ENCODE assay signal across 14 cellular contexts in the genomic region with DNA sequence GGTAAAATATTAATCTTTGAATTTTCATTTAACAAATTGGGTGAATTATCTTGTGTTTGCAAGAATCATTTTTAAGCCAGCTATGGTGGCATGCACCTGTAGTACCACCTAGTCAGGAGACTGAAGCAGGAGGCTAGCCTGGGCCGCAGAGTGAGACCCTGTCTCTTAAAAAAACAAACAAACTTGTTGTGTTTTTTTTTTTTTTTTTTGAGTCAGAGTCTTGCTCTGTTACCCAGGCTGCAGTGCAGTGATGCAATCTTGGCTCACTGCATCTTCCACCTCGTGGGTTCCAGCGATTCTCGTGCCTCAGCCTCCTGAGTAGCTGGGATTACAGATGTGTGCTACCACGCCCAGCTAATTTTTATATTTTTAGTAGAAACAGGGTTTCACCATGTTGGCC. TPM values are rescaled to one million over a fixed set of nuclear protein-coding genes. Genes with fewer than 3 reads are reported as not detected.
A peak's percentile ranks its signal among the peaks of the same experiment; 100 is the strongest.
DNase-seq lines count a peak whose midpoint lies in the region; ATAC-seq and TF ChIP-seq lines count a peak whose summit lies in the region.
"Had no signal": no experiment of that assay in that cellular context is flagged by ENCODE, and none has a peak within 500 bp of the region (broad histone marks: within the 10 kb centered on the region; RNA-seq: fewer than 3 reads in every experiment).

No MANE protein-coding gene starts in this region.

- H3K4me1 Mint-ChIP-seq in activated CD4-positive, alpha-beta T cell treated with anti-CD3 and anti-CD28 coated beads for 36 hours, result peaks cover 18% of the 10 kb centered on the region
- H3K4me1 Mint-ChIP-seq in activated naive CD8-positive, alpha-beta T cell (ENCODE audit: low read depth), result peaks cover 24% of the 10 kb centered on the region
- peaks cover 4 to 42% (median 12%) of the 10 kb centered on the region in 7 donors for H3K4me1 Mint-ChIP-seq in naive thymus-derived CD4-positive, alpha-beta T cell

- no peak overlapping the region for H3K23ac ChIP-seq in neuronal stem cell (ENCODE audit: low read depth, low read length, poor library complexity)

- H3K27me3 Mint-ChIP-seq in activated CD4-positive, alpha-beta T cell treated with anti-CD3 and anti-CD28 coated beads for 36 hours, result no peaks in the 10 kb centered on the region
- no peaks in the 10 kb centered on the region for H3K27me3 Mint-ChIP-seq in activated naive CD8-positive, alpha-beta T cell
- H3K27me3 Mint-ChIP-seq in naive thymus-derived CD4-positive, alpha-beta T cell, result no peaks in the 10 kb centered on the region

- H3K36me3 ChIP-seq in HEK293 (ENCODE audit: control insufficient read depth in 2 of 2, insufficient read depth in 1 of 2, low read length in 2 of 2) (peaks cover 26 to 31% of the 10 kb centered on the region in 2 experiments), neuronal stem cell (replicated peaks in 1 of 2; ENCODE audit: control insufficient read depth in 2 of 2, insufficient read depth in 2 of 2, low read length in 2 of 2) (peaks cover 0 to 34% of the 10 kb centered on the region in 2 donors)
- H3K36me3 ChIP-seq in naive thymus-derived CD4-positive, alpha-beta T cell (ENCODE audit: control insufficient read depth in 2 of 3, insufficient read depth in 3 of 3, low read length in 3 of 3), result peaks cover 0 to 8% (median 0%) of the 10 kb centered on the region in 3 experiments
- H3K36me3 ChIP-seq: neutrophil had no signal

- H3K27ac ChIP-seq in HEK293 (ENCODE audit: extremely low read depth, low read depth, low read length), result no peak overlapping the region
- H3K27ac ChIP-seq in naive thymus-derived CD4-positive, alpha-beta T cell (ENCODE audit: low read depth, low read length), result no peak overlapping the region
- H3K27ac ChIP-seq in neuronal stem cell (replicated peaks; ENCODE audit: low read length), result no peak overlapping the region
- H3K27ac ChIP-seq: neutrophil, upper lobe of left lung had no signal

- no peak overlapping the region for H3K27ac Mint-ChIP-seq in activated CD4-positive, alpha-beta T cell treated with anti-CD3 and anti-CD28 coated beads for 36 hours
- H3K27ac Mint-ChIP-seq in activated naive CD8-positive, alpha-beta T cell, result peak overlapping the region; percentile 23
- H3K27ac Mint-ChIP-seq in naive thymus-derived CD4-positive, alpha-beta T cell, result peak overlapping the region in 1 of 9 donors; percentile 64

- peak; percentile 20 for DNase-seq in activated CD4-positive, alpha-beta T cell treated with anti-CD3 and anti-CD28 coated beads for 36 hours
- DNase-seq in activated CD4-positive, alpha-beta T cell treated with anti-CD3 and anti-CD28 coated beads, Interleukin-2, amount 50 U/mL, for 4 hours, result no peak
- no peak for DNase-seq in naive thymus-derived CD4-positive, alpha-beta T cell
- DNase-seq in OCI-M2 (lab: John Stamatoyannopoulos, UW; ENCODE audit: unreplicated experiment), result no peak
- DNase-seq in neuronal stem cell (ENCODE audit: low spot score), result no peak
- no peak for DNase-seq in NCI-H1417 treated with DMSO at 0.1 percent for 48 hours (lab: John Stamatoyannopoulos, UW)
- DNase-seq: activated CD8-positive, alpha-beta memory T cell treated with anti-CD3 and anti-CD28 coated beads, Interleukin-2, amount 50 U/mL, for 4 hours; NCI-H1092 treated with DMSO at 0.1 percent for 48 hours had no signal

- H3K9me3 Mint-ChIP-seq in activated CD4-positive, alpha-beta T cell treated with anti-CD3 and anti-CD28 coated beads for 36 hours (ENCODE audit: low read depth), result no peaks in the 10 kb centered on the region
- H3K9me3 Mint-ChIP-seq in activated naive CD8-positive, alpha-beta T cell (ENCODE audit: low read depth), result no peaks in the 10 kb centered on the region
- H3K9me3 Mint-ChIP-seq in naive thymus-derived CD4-positive, alpha-beta T cell, result no peaks in the 10 kb centered on the region

- TF ChIP-seq CTCF in HEK293 (tag by site-specific recombination; IDR thresholded peaks at IDR 0.05), result no peak

- H2AFZ ChIP-seq in neuronal stem cell (ENCODE audit: low read length), result no peak overlapping the region

- H3K4me3 ChIP-seq in HEK293 (ENCODE audit: low read depth, low read length), result no peak overlapping the region
- no peak overlapping the region for H3K4me3 ChIP-seq in naive thymus-derived CD4-positive, alpha-beta T cell (ENCODE audit: low read length)
- H3K4me3 ChIP-seq in neuronal stem cell (ENCODE audit: low read length in 2 of 2), result no peak overlapping the region
- H3K4me3 ChIP-seq: upper lobe of left lung had no signal

- H2BK15ac ChIP-seq in neuronal stem cell (ENCODE audit: low read length), result no peak overlapping the region

- H2BK12ac ChIP-seq in neuronal stem cell (ENCODE audit: low read length), result no peak overlapping the region

- no peak overlapping the region for H4K8ac ChIP-seq in neuronal stem cell (ENCODE audit: low read depth, low read length)

- H3K9me3 ChIP-seq in HEK293 (ENCODE audit: control insufficient read depth, insufficient read depth, low read depth, low read length) (no peaks in the 10 kb centered on the region), neuronal stem cell (replicated peaks in 1 of 2; ENCODE audit: control insufficient read depth in 2 of 2, insufficient read depth in 1 of 2, low read depth in 1 of 2, low read length in 2 of 2) (no peaks in the 10 kb centered on the region)
- no peaks in the 10 kb centered on the region for H3K9me3 ChIP-seq in naive thymus-derived CD4-positive, alpha-beta T cell (ENCODE audit: control insufficient read depth in 2 of 3, low read length in 3 of 3)
- H3K9me3 ChIP-seq: neutrophil, upper lobe of left lung had no signal

- no peak overlapping the region for H3K14ac ChIP-seq in neuronal stem cell (ENCODE audit: low read length)

- peaks cover 10% of the 10 kb centered on the region; the same call in 1 of the 2 replicates for H3K4me1 ChIP-seq in HEK293 (ENCODE audit: control insufficient read depth, insufficient read depth, low read length)
- peaks cover 0 to 3% of the 10 kb centered on the region in 2 donors for H3K4me1 ChIP-seq in naive thymus-derived CD4-positive, alpha-beta T cell (ENCODE audit: control insufficient read depth in 2 of 2, insufficient read depth in 2 of 2, low read length in 2 of 2)
- H3K4me1 ChIP-seq in neuronal stem cell (ENCODE audit: control insufficient read depth in 2 of 2, insufficient read depth in 1 of 2, low read depth in 1 of 2, low read length in 2 of 2), result no peaks in the 10 kb centered on the region

- H3K4me2 ChIP-seq in neuronal stem cell (ENCODE audit: insufficient read depth, low read length, poor library complexity, severe bottlenecking), result no peak overlapping the region

- WGBS in neuronal stem cell (ENCODE audit: extremely low coverage in 2 of 2, insufficient read length in 2 of 2, insufficient replicate concordance in 1 of 2), 2 donors, result no CpG with 5 or more reads among the region's 5 CpGs

- no peak overlapping the region for H3K18ac ChIP-seq in neuronal stem cell (ENCODE audit: low read length)

- no peaks in the 10 kb centered on the region for H3K79me1 ChIP-seq in neuronal stem cell (ENCODE audit: low read depth, low read length)

- H3K9ac ChIP-seq in neuronal stem cell (ENCODE audit: low read depth, low read length, poor library complexity), result no peak overlapping the region

- no peak for ATAC-seq in activated CD4-positive, alpha-beta T cell treated with anti-CD3 and anti-CD28 coated beads for 36 hours
- no peak for ATAC-seq in naive thymus-derived CD4-positive, alpha-beta T cell
- ATAC-seq: left lobe of liver, Right ventricle myocardium inferior had no signal

- H3K36me3 Mint-ChIP-seq in activated CD4-positive, alpha-beta T cell treated with anti-CD3 and anti-CD28 coated beads for 36 hours (ENCODE audit: low read depth), result peaks cover 7% of the 10 kb centered on the region
- H3K36me3 Mint-ChIP-seq in activated naive CD8-positive, alpha-beta T cell, result no peaks in the 10 kb centered on the region
- peaks cover 0 to 15% (median 0%) of the 10 kb centered on the region in 5 donors for H3K36me3 Mint-ChIP-seq in naive thymus-derived CD4-positive, alpha-beta T cell

- POLR2A ChIA-PET in activated CD4-positive, alpha-beta T cell treated with anti-CD3 and anti-CD28 coated beads for 36 hours (lab: Charles Lee), result no interaction called here
- POLR2A ChIA-PET in HEK293 (lab: Yijun Ruan, JAX), result interaction anchor here (0.7 to 1.1 kb wide), 2 partner anchors 19 to 1515 kb away, joined by 4 read pairs; no protein-coding TSS in a partner anchor
- POLR2A ChIA-PET in naive thymus-derived CD4-positive, alpha-beta T cell (lab: Charles Lee), result no interaction called here

- peak overlapping the region; percentile 75 for H3K4me3 Mint-ChIP-seq in activated CD4-positive, alpha-beta T cell treated with anti-CD3 and anti-CD28 coated beads for 36 hours
- peak overlapping the region; percentile 86 for H3K4me3 Mint-ChIP-seq in activated naive CD8-positive, alpha-beta T cell
- H3K4me3 Mint-ChIP-seq in naive thymus-derived CD4-positive, alpha-beta T cell, result peak overlapping the region in 6 of 10 donors; percentile 71 to 89 (median 76)

- H2AK5ac ChIP-seq in neuronal stem cell (ENCODE audit: low read depth, low read length), result no peak overlapping the region

- H2BK5ac ChIP-seq in neuronal stem cell (ENCODE audit: low read length), result no peak overlapping the region

- H4K91ac ChIP-seq in neuronal stem cell (ENCODE audit: low read depth, low read length, poor library complexity), result no peak overlapping the region

- CTCF ChIA-PET in activated CD4-positive, alpha-beta T cell treated with anti-CD3 and anti-CD28 coated beads for 36 hours (lab: Charles Lee), result no interaction called here
- CTCF ChIA-PET in HEK293 (lab: Yijun Ruan, JAX), result interaction anchor here (0.6 to 0.7 kb wide), 2 partner anchors 53 to 1504 kb away, joined by 3 read pairs; no protein-coding TSS in a partner anchor
- CTCF ChIA-PET in naive thymus-derived CD4-positive, alpha-beta T cell (lab: Charles Lee), result no interaction called here

- intact Hi-C loops in activated CD4-positive, alpha-beta T cell treated with anti-CD3 and anti-CD28 coated beads for 36 hours (cut with DNase I, micrococcal nuclease), result loop anchor here in 1 of 2 experiments (5.0 to 10.0 kb wide), 3 partner anchors 934 to 1914 kb away; a partner anchor contains a TSS
- intact Hi-C loops in naive thymus-derived CD4-positive, alpha-beta T cell (cut with micrococcal nuclease), result loop anchor here in 1 of 2 donors (5.0 kb wide), 2 partner anchors 39 to 1639 kb away; a partner anchor contains a TSS

- no peak overlapping the region for H2BK120ac ChIP-seq in neuronal stem cell (ENCODE audit: low read depth, low read length)

- H3K4ac ChIP-seq in neuronal stem cell (ENCODE audit: low read length), result no peak overlapping the region

- no peaks in the 10 kb centered on the region for H3K27me3 ChIP-seq in naive thymus-derived CD4-positive, alpha-beta T cell (ENCODE audit: control insufficient read depth in 2 of 2, insufficient read depth in 2 of 2, low read length in 2 of 2)
- H3K27me3 ChIP-seq in neuronal stem cell (ENCODE audit: control insufficient read depth in 3 of 3, insufficient read depth in 3 of 3, low read depth in 1 of 3, low read length in 3 of 3), result no peaks in the 10 kb centered on the region
- H3K27me3 ChIP-seq: neutrophil, upper lobe of left lung had no signal

RNA-seq across cellular contexts. Expression of a gene that starts 2.2 kb away (rescaled TPM):
- 10 to 100 TPM; 17.3 to 21.4 TPM for total RNA-seq in activated CD4-positive, alpha-beta T cell treated with anti-CD3 and anti-CD28 coated beads for 36 hours
- total RNA-seq in naive thymus-derived CD4-positive, alpha-beta T cell, result 10 to 100 TPM; 11.9 to 23.1 (median 17.3) TPM
- 10 to 100 TPM; 16.0 to 22.1 TPM for polyA plus RNA-seq in naive thymus-derived CD4-positive, alpha-beta T cell
- 13.8 TPM for polyA plus RNA-seq in neuronal stem cell (2013, experiment 1 of 2)
- polyA plus RNA-seq in neuronal stem cell (2013, experiment 2 of 2), result 14.2 TPM
